ENCODE assay signal across 1 cellular context in genomic region chr19:16185123-16185924, GRCh38.
TF ChIP-seq lines count a peak whose summit lies in the region.

FAM32A (plus strand) TSS chr19:16185410; CDS start chr19:16185443, 33 bp downstream.

TF ChIP-seq in HepG2, 621 proteins besides CTCF, POLR2A, EP300 and RAD21 (continued from another document and continues in another):
- TF ChIP-seq NFAT5 (CRISPR knock-in tag; IDR thresholded peaks at IDR 0.05) (no peak), ZNF333 (CRISPR knock-in tag; IDR thresholded peaks at IDR 0.05; ENCODE audit: borderline replicate concordance) (0 out of 2 replicates have a peak, but pooled peaks have one; percentile 51), ZBTB42 (CRISPR knock-in tag; IDR thresholded peaks at IDR 0.05) (no peak), ZNF383 (CRISPR knock-in tag; IDR thresholded peaks at IDR 0.05; ENCODE audit: borderline replicate concordance) (no peak), ZNF329 (CRISPR knock-in tag; IDR thresholded peaks at IDR 0.05; ENCODE audit: low read depth) (0 out of 2 replicates have a peak, but pooled peaks have one; percentile 1), E2F1 (CRISPR knock-in tag; IDR thresholded peaks at IDR 0.05) (no peak), HMGA1 (CRISPR knock-in tag; conservative IDR thresholded peaks at IDR 0.05) (no peak), ZFAT (CRISPR knock-in tag; conservative IDR thresholded peaks at IDR 0.05) (no peak), TCF12 (IDR thresholded peaks at IDR 0.05) (no peak), TCF12 (CRISPR knock-in tag; IDR thresholded peaks at IDR 0.05) (no peak), ZNF7 (CRISPR knock-in tag; IDR thresholded peaks at IDR 0.05) (no peak), IKZF5 (CRISPR knock-in tag; IDR thresholded peaks at IDR 0.05) (0 out of 2 replicates have a peak, but pooled peaks have one; percentile 41), DMAP1 (CRISPR knock-in tag; IDR thresholded peaks at IDR 0.05) (peak; percentile 72; the same call in 1 of the 2 replicates), STAT5B (CRISPR knock-in tag; IDR thresholded peaks at IDR 0.05) (no peak), CCAR2 (optimal IDR thresholded peaks at IDR 0.05; ENCODE audit: low read depth, low read length) (no peak), ZNF274 (CRISPR knock-in tag; IDR thresholded peaks at IDR 0.05) (no peak), HCFC1 (IDR thresholded peaks at IDR 0.05; ENCODE audit: low read depth, low read length) (peak; percentile 70), ZBTB20 (CRISPR knock-in tag; IDR thresholded peaks at IDR 0.05; ENCODE audit: borderline replicate concordance, low read depth) (no peak), RFX3 (CRISPR knock-in tag; IDR thresholded peaks at IDR 0.05) (no peak), ZNF773 (CRISPR knock-in tag; IDR thresholded peaks at IDR 0.05; ENCODE audit: borderline replicate concordance) (no peak), PTBP1 (IDR thresholded peaks at IDR 0.05; ENCODE audit: low read depth, low read length, poor library complexity, severe bottlenecking) (no peak), AKNA (CRISPR knock-in tag; IDR thresholded peaks at IDR 0.05; ENCODE audit: borderline replicate concordance) (no peak), SAFB2 (CRISPR knock-in tag; IDR thresholded peaks at IDR 0.05; ENCODE audit: borderline replicate concordance, low read depth) (no peak)
- TF ChIP-seq, protein P1, sequence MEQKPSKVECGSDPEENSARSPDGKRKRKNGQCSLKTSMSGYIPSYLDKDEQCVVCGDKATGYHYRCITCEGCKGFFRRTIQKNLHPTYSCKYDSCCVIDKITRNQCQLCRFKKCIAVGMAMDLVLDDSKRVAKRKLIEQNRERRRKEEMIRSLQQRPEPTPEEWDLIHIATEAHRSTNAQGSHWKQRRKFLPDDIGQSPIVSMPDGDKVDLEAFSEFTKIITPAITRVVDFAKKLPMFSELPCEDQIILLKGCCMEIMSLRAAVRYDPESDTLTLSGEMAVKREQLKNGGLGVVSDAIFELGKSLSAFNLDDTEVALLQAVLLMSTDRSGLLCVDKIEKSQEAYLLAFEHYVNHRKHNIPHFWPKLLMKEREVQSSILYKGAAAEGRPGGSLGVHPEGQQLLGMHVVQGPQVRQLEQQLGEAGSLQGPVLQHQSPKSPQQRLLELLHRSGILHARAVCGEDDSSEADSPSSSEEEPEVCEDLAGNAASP (CRISPR knock-in tag; IDR thresholded peaks at IDR 0.05; ENCODE audit: borderline replicate concordance): no peak
- TF ChIP-seq, protein P2, sequence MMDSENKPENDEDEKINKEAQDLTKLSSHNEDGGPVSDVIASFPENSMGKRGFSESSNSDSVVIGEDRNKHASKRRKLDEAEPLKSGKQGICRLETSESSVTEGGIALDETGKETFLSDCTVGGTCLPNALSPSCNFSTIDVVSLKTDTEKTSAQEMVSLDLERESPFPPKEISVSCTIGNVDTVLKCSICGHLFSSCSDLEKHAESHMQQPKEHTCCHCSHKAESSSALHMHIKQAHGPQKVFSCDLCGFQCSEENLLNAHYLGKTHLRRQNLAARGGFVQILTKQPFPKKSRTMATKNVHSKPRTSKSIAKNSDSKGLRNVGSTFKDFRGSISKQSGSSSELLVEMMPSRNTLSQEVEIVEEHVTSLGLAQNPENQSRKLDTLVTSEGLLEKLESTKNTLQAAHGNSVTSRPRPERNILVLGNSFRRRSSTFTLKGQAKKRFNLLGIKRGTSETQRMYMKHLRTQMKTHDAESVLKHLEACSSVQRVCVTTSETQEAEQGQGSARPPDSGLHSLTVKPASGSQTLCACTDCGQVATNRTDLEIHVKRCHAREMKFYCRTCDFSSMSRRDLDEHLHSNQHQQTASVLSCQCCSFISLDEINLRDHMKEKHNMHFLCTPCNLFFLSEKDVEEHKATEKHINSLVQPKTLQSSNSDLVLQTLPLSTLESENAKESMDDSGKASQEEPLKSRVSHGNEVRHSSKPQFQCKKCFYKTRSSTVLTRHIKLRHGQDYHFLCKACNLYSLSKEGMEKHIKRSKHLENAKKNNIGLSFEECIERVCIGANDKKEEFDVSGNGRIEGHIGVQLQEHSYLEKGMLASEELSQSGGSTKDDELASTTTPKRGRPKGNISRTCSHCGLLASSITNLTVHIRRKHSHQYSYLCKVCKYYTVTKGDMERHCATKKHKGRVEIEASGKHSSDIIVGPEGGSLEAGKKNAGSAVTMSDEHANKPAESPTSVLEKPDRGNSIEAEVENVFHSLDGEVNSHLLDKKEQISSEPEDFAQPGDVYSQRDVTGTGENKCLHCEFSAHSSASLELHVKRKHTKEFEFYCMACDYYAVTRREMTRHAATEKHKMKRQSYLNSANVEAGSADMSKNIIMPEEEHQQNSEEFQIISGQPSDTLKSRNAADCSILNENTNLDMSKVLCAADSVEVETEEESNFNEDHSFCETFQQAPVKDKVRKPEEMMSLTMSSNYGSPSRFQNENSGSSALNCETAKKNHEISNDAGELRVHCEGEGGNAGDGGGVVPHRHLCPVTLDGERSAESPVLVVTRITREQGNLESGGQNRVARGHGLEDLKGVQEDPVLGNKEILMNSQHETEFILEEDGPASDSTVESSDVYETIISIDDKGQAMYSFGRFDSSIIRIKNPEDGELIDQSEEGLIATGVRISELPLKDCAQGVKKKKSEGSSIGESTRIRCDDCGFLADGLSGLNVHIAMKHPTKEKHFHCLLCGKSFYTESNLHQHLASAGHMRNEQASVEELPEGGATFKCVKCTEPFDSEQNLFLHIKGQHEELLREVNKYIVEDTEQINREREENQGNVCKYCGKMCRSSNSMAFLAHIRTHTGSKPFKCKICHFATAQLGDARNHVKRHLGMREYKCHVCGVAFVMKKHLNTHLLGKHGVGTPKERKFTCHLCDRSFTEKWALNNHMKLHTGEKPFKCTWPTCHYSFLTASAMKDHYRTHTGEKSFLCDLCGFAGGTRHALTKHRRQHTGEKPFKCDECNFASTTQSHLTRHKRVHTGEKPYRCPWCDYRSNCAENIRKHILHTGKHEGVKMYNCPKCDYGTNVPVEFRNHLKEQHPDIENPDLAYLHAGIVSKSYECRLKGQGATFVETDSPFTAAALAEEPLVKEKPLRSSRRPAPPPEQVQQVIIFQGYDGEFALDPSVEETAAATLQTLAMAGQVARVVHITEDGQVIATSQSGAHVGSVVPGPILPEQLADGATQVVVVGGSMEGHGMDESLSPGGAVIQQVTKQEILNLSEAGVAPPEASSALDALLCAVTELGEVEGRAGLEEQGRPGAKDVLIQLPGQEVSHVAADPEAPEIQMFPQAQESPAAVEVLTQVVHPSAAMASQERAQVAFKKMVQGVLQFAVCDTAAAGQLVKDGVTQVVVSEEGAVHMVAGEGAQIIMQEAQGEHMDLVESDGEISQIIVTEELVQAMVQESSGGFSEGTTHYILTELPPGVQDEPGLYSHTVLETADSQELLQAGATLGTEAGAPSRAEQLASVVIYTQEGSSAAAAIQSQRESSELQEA (CRISPR knock-in tag; IDR thresholded peaks at IDR 0.05; ENCODE audit: not compliant biosample characterization): no peak
- TF ChIP-seq, protein P3, sequence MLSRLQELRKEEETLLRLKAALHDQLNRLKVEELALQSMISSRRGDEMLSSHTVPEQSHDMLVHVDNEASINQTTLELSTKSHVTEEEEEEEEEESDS (CRISPR knock-in tag; IDR thresholded peaks at IDR 0.05; ENCODE audit: borderline replicate concordance): no peak
- TF ChIP-seq, protein P4, sequence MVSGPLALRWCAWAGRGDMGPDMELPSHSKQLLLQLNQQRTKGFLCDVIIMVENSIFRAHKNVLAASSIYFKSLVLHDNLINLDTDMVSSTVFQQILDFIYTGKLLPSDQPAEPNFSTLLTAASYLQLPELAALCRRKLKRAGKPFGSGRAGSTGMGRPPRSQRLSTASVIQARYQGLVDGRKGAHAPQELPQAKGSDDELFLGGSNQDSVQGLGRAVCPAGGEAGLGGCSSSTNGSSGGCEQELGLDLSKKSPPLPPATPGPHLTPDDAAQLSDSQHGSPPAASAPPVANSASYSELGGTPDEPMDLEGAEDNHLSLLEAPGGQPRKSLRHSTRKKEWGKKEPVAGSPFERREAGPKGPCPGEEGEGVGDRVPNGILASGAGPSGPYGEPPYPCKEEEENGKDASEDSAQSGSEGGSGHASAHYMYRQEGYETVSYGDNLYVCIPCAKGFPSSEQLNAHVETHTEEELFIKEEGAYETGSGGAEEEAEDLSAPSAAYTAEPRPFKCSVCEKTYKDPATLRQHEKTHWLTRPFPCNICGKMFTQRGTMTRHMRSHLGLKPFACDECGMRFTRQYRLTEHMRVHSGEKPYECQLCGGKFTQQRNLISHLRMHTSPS (CRISPR knock-in tag; IDR thresholded peaks at IDR 0.05; ENCODE audit: low read depth): no peak
- TF ChIP-seq, protein P5, sequence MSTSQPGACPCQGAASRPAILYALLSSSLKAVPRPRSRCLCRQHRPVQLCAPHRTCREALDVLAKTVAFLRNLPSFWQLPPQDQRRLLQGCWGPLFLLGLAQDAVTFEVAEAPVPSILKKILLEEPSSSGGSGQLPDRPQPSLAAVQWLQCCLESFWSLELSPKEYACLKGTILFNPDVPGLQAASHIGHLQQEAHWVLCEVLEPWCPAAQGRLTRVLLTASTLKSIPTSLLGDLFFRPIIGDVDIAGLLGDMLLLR (CRISPR knock-in tag; IDR thresholded peaks at IDR 0.05): no peak
